1 cellular context compared by ENCODE assay signal in the genomic region with DNA sequence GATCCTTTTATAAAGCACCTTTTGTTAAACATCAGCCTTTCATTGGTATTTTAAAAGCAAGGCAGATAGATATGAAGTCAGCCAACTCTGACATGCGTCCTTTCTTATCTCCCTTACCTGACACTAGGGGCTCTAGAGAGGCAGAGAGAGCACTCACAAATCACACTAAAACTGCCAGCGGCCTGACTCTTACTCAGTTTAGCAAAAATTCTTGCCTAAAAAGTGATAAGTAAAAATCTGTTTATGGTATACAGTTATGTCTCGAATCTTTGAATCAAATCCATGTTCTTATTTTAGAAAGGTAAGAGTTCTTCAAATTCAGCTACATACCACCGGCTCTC.
TF ChIP-seq lines count a peak whose summit lies in the region.

No MANE protein-coding gene starts in this region.

TF ChIP-seq in GM12878, 131 proteins besides CTCF, POLR2A, EP300 and RAD21:
- TF ChIP-seq CHD1 (IDR thresholded peaks at IDR 0.05; ENCODE audit: low read depth, low read length) = no peak
- TF ChIP-seq KAT2A (conservative IDR thresholded peaks at IDR 0.05; ENCODE audit: control insufficient read depth, low read depth, low read length) = no peak
- no peak for TF ChIP-seq TARDBP (IDR thresholded peaks at IDR 0.05; ENCODE audit: borderline replicate concordance)
- no peak for TF ChIP-seq NFIC (IDR thresholded peaks at IDR 0.05; ENCODE audit: low read depth, low read length)
- TF ChIP-seq RCOR1 (conservative IDR thresholded peaks at IDR 0.05; ENCODE audit: low read depth, low read length) = no peak
- no peak for TF ChIP-seq ZNF207 (IDR thresholded peaks at IDR 0.05; ENCODE audit: borderline replicate concordance)
- TF ChIP-seq FOS (IDR thresholded peaks at IDR 0.05; ENCODE audit: borderline replicate concordance, extremely low read depth, insufficient read length) = no peak
TF ChIP-seq in GM12878: peak in this region for 0.
